ENCODE assay signal across 14 cellular contexts in the genomic region with DNA sequence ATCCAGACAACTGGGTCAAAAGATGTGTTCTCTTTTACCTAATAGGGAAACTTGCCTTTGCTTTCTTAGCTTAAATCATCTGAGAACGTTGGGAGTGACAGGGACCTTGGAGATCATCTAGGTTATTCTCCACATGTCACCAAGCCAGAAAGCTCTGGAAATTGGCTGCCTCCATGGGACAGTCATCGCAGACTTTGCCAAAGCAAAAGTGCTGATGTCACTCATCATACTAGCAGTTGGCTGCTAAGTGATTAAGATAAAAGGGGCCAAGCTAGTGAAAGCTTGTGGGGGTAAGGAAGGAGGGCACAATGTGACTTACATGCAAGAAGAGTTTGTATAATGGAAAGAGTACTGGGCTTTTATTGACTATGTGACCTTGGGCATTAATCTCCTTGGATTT.
DNase-seq lines count a peak whose midpoint lies in the region; ATAC-seq, FAIRE-seq and TF ChIP-seq lines count a peak whose summit lies in the region.
"Had no signal": no experiment of that assay in that cellular context is flagged by ENCODE, and none has a peak within 500 bp of the region (broad histone marks: within the 10 kb centered on the region; RNA-seq: fewer than 3 reads in every experiment).

No MANE protein-coding gene starts in this region.

- peak; percentile 35 for DNase-seq in HFFc6
- DNase-seq in K562 (ENCODE audit: extremely low read depth in 1 of 4, low spot score in 3 of 4) = peak in 2 of 4 experiments; percentile 36 to 57
- peak; percentile 38 to 57 (median 47) for DNase-seq in right cardiac atrium
- peak; percentile 16 to 53 for DNase-seq in uterus
- DNase-seq in activated effector memory CD4-positive, alpha-beta T cell treated with anti-CD3 and anti-CD28 coated beads, Interleukin-2, amount 50 U/mL, for 16 hours = no peak
- DNase-seq in WTC11 (ENCODE audit: low spot score) = no peak
- no peak for DNase-seq in 8988T
- DNase-seq: activated naive CD4-positive, alpha-beta T cell; CD8-positive, alpha-beta memory T cell; effector memory CD4-positive, alpha-beta T cell; SK-N-SH; thyroid gland had no signal

- H3K27me3 ChIP-seq in K562 (ENCODE audit: control insufficient read depth in 2 of 2, insufficient read depth in 2 of 2, low read length in 2 of 2) = 0 out of 5 replicates have a peak, but pooled peaks cover 0 to 6% of the 10 kb centered on the region in 2 experiments
- H3K27me3 ChIP-seq in right cardiac atrium (ENCODE audit: control insufficient read depth, insufficient read depth) = no peaks in the 10 kb centered on the region
- H3K27me3 ChIP-seq in uterus = no peaks in the 10 kb centered on the region
- H3K27me3 ChIP-seq: thyroid gland had no signal

- H3K4me1 Mint-ChIP-seq in HFFc6 (ENCODE audit: low read depth) (peaks cover 24% of the 10 kb centered on the region), WTC11 (peaks cover 10% of the 10 kb centered on the region)
- H3K4me1 Mint-ChIP-seq: CD8-positive, alpha-beta memory T cell had no signal

- H3K36me3 Mint-ChIP-seq in HFFc6 (ENCODE audit: low read depth) (no peaks in the 10 kb centered on the region), WTC11 (no peaks in the 10 kb centered on the region)
- H3K36me3 Mint-ChIP-seq: CD8-positive, alpha-beta memory T cell had no signal

- TF ChIP-seq EP300 in K562 (IDR thresholded peaks at IDR 0.05; ENCODE audit: low read length) = peak; percentile 19; the same call in 1 of the 2 replicates

- 4% methylated on average over 2 of the region's 2 CpGs for WGBS in K562 (ENCODE audit: insufficient coverage, low coverage, missing lambda C conversion rate)
- 23% methylated on average over 2 of the region's 2 CpGs for WGBS in right cardiac atrium

- no peak for TF ChIP-seq RAD21 in K562 (CRISPR knock-in tag; conservative IDR thresholded peaks at IDR 0.05 in 1 of 2, IDR thresholded peaks at IDR 0.05 in 1 of 2)

- no TSS peak for BruUV-seq in K562 (replicated peaks; lab: Mats Ljungman, UMichigan)

- H4K20me1 ChIP-seq in K562 (replicated peaks; ENCODE audit: control insufficient read depth, insufficient read depth, low read length) = no peaks in the 10 kb centered on the region

- ATAC-seq in K562 = peak; percentile 85
- ATAC-seq in right cardiac atrium = peak; percentile 93 to 94
- no peak for ATAC-seq in WTC11

- H3K9me3 Mint-ChIP-seq in HFFc6 = no peaks in the 10 kb centered on the region
- H3K9me3 Mint-ChIP-seq in WTC11 = no peaks in the 10 kb centered on the region
- H3K9me3 Mint-ChIP-seq: CD8-positive, alpha-beta memory T cell had no signal

- H3K4me3 Mint-ChIP-seq in HFFc6 (no peak overlapping the region), WTC11 (no peak overlapping the region)
- H3K4me3 Mint-ChIP-seq: CD8-positive, alpha-beta memory T cell had no signal

- H3K27ac ChIP-seq in K562 (ENCODE audit: extremely low read depth, low read depth, low read length) (no peak overlapping the region), right cardiac atrium (ENCODE audit: low read length) (peak overlapping the region; percentile 38), uterus (no peak overlapping the region)
- H3K27ac ChIP-seq: thyroid gland, VCaP had no signal

- H3K27ac Mint-ChIP-seq in HFFc6 (peak overlapping the region; percentile 2; the same call in 1 of the 2 replicates), WTC11 (no peak overlapping the region)
- H3K27ac Mint-ChIP-seq: CD8-positive, alpha-beta memory T cell had no signal

- H3K9ac ChIP-seq in K562 (ENCODE audit: insufficient read depth in 1 of 2, low read depth in 2 of 2, low read length in 2 of 2) = no peak overlapping the region
- H3K9ac ChIP-seq: SK-N-SH had no signal

- TF ChIP-seq POLR2A in K562 (conservative IDR thresholded peaks at IDR 0.05) (no peak), uterus (IDR thresholded peaks at IDR 0.05) (no peak)

- no peaks in the 10 kb centered on the region for H3K9me1 ChIP-seq in K562 (ENCODE audit: control insufficient read depth, insufficient read depth, low read length)

- intact Hi-C loops in K562 (cut with micrococcal nuclease) (no loop called here), right cardiac atrium (cut with DNase I) (no loop called here), uterus (cut with DNase I; ENCODE audit: low total_unique reads) (no loop called here)

- TF ChIP-seq CTCF in HFFc6 (IDR thresholded peaks at IDR 0.05) = no peak
- TF ChIP-seq CTCF in K562 (IDR thresholded peaks at IDR 0.05 in 2 of 3, conservative IDR thresholded peaks at IDR 0.05 in 1 of 3; ENCODE audit: insufficient read depth in 2 of 3, low read depth in 1 of 3, low read length in 3 of 3) = no peak
- TF ChIP-seq CTCF in uterus (IDR thresholded peaks at IDR 0.05) = no peak
- TF ChIP-seq CTCF in WTC11 (IDR thresholded peaks at IDR 0.05) = no peak

- H2AFZ ChIP-seq in K562 (ENCODE audit: low read depth, low read length) = peak overlapping the region; percentile 68

- H3K4me1 ChIP-seq in K562 (replicated peaks in 1 of 2; ENCODE audit: control insufficient read depth in 2 of 2, insufficient read depth in 2 of 2, low read length in 2 of 2) = peaks cover 0 to 14% of the 10 kb centered on the region in 2 experiments; a peak in 3 of 5 replicates
- no peaks in the 10 kb centered on the region for H3K4me1 ChIP-seq in right cardiac atrium (ENCODE audit: control insufficient read depth, insufficient read depth, low read length)
- no peaks in the 10 kb centered on the region for H3K4me1 ChIP-seq in uterus

- no peaks in the 10 kb centered on the region for H3K27me3 Mint-ChIP-seq in HFFc6 (ENCODE audit: insufficient read depth)
- H3K27me3 Mint-ChIP-seq in WTC11 (ENCODE audit: low read depth) = peaks cover 6% of the 10 kb centered on the region; the same call in 1 of the 2 replicates

- peak overlapping the region; percentile 2; the same call in 1 of the 2 replicates for H3K4me2 ChIP-seq in K562 (ENCODE audit: insufficient read depth, low read length)
- H3K4me2 ChIP-seq: SK-N-SH had no signal

- H3K36me3 ChIP-seq in K562 (ENCODE audit: control insufficient read depth, insufficient read depth, low read length) = no peaks in the 10 kb centered on the region
- H3K36me3 ChIP-seq in uterus = no peaks in the 10 kb centered on the region
- H3K36me3 ChIP-seq: thyroid gland had no signal

- in situ Hi-C loops in K562 (cut with MboI) = no loop called here

- H3K79me2 ChIP-seq in K562 (ENCODE audit: control insufficient read depth, insufficient read depth, low read length) = no peaks in the 10 kb centered on the region

- H3K9me3 ChIP-seq in K562 (replicated peaks; ENCODE audit: control insufficient read depth, insufficient read depth, low read depth, low read length) (no peaks in the 10 kb centered on the region; the same call in 1 of the 2 replicates), right cardiac atrium (ENCODE audit: control insufficient read depth, low read length) (no peaks in the 10 kb centered on the region), uterus (no peaks in the 10 kb centered on the region)
- H3K9me3 ChIP-seq: SK-N-SH, thyroid gland had no signal

- FAIRE-seq in K562 (lab: Jason Lieb, UNC) = peak; percentile 57
- FAIRE-seq: GM18507 had no signal

- POLR2A ChIA-PET in K562 (lab: Yijun Ruan, JAX) (interaction anchor here (2.1 kb wide), 1 partner anchor 8 kb away, joined by 8 read pairs; no protein-coding TSS in a partner anchor), WTC11 (lab: Charles Lee) (no interaction called here)

- no peak overlapping the region for H3K4me3 ChIP-seq in K562
- H3K4me3 ChIP-seq in right cardiac atrium (ENCODE audit: low read length) = no peak overlapping the region
- H3K4me3 ChIP-seq in uterus = no peak overlapping the region
- H3K4me3 ChIP-seq: thyroid gland had no signal

- CTCF ChIA-PET in K562 (lab: Yijun Ruan, JAX; ENCODE audit: low intra/inter-chr PET ratio) (interaction anchor here (0.6 kb wide), 1 partner anchor 220 kb away, joined by 3 read pairs; no protein-coding TSS in a partner anchor), WTC11 (lab: Charles Lee) (no interaction called here)

TF ChIP-seq in K562, 482 proteins besides CTCF, POLR2A, EP300 and RAD21 (continues in another document):
- TF ChIP-seq NFIC (IDR thresholded peaks at IDR 0.05) (peak; percentile 12; the same call in 1 of the 2 replicates), MAFK (IDR thresholded peaks at IDR 0.05; ENCODE audit: low read length) (peak; percentile 68; the same call in 1 of the 2 replicates), MEIS2 (IDR thresholded peaks at IDR 0.05; ENCODE audit: partially characterized antibody) (peak; percentile 58), MAFF (IDR thresholded peaks at IDR 0.05; ENCODE audit: low read length) (peak; percentile 82), FOSL1 (tag; conservative IDR thresholded peaks at IDR 0.05) (0 out of 2 replicates have a peak, but pooled peaks have one; percentile 11), SMARCA4 (IDR thresholded peaks at IDR 0.05) (0 out of 2 replicates have a peak, but pooled peaks have one; percentile 37)

TF ChIP-seq in WTC11, 78 proteins besides CTCF, POLR2A, EP300 and RAD21 (continues in another document):
- TF ChIP-seq JAZF1 (CRISPR knock-in tag; IDR thresholded peaks at IDR 0.05) (no peak), E2F1 (CRISPR knock-in tag; IDR thresholded peaks at IDR 0.05) (no peak), NR3C1 (CRISPR knock-in tag; conservative IDR thresholded peaks at IDR 0.05; ENCODE audit: low read depth) (no peak), USF2 (CRISPR knock-in tag; IDR thresholded peaks at IDR 0.05) (no peak), ATF1 (CRISPR knock-in tag; IDR thresholded peaks at IDR 0.05) (no peak), NFATC4 (CRISPR knock-in tag; IDR thresholded peaks at IDR 0.05) (no peak), ZNF671 (CRISPR knock-in tag; IDR thresholded peaks at IDR 0.05) (no peak)

Comparison
In these comparisons a context has a peak if more than half of its experiments do, and no peak if none do; other contexts are left out.
1. DNase-seq: peak in HFFc6 (single experiment), right cardiac atrium (3 of 3) and uterus (2 of 2); none in activated effector memory CD4-positive, alpha-beta T cell treated with anti-CD3 and anti-CD28 coated beads, Interleukin-2, amount 50 U/mL, for 16 hours (single experiment), WTC11 (single experiment) and 8988T (single experiment).